Comparison of ENCODE assay signal across 17 cellular contexts in the genomic region with DNA sequence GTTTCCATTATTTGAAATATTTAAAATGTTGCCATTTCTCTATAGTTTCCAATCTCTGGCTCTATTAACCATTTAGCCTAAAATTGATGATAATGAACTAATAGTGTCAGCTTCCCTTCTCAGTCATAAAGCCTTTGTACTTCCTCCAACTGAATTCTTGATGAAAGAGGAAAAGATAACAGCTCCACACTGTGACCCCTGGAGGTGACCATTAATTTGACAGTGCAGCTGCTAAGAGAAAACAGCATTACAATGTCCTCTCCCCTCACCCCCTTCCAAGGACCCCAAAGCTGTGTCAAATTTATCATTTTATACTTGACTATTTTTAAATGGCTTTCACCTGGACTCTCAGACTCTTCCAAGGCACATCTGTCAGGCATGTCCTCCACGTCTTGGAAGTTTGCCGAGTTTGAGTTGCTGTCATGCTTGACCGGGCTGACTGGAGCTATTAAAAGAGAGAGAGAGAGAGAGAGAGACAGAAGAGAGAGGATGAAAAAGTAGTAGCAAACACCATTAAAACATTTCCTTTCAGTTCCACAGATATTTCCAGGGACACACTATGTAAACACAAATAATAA.
DNase-seq lines count a peak whose midpoint lies in the region; ATAC-seq and TF ChIP-seq lines count a peak whose summit lies in the region.
"Had no signal": no experiment of that assay in that cellular context is flagged by ENCODE, and none has a peak within 500 bp of the region (broad histone marks: within the 10 kb centered on the region; RNA-seq: fewer than 3 reads in every experiment).

No MANE protein-coding gene starts in this region.

- H3K23ac ChIP-seq in neuronal stem cell (ENCODE audit: low read depth, low read length, poor library complexity): no peak overlapping the region

- no peak overlapping the region for H4K8ac ChIP-seq in neuronal stem cell (ENCODE audit: low read depth, low read length)

- H2BK5ac ChIP-seq in neuronal stem cell (ENCODE audit: low read length): no peak overlapping the region

- TF ChIP-seq CTCF in GM23338 (conservative IDR thresholded peaks at IDR 0.05; ENCODE audit: low read depth in 2 of 2) (no peak), epithelial cell of proximal tubule (conservative IDR thresholded peaks at IDR 0.05; ENCODE audit: low read depth, low read length) (no peak)

- no peaks in the 10 kb centered on the region for H3K36me3 Mint-ChIP-seq in GM23338 (ENCODE audit: low read depth)
- H3K36me3 Mint-ChIP-seq: stimulated activated naive B cell treated with anti-CD40 and anti-IgM and Interleukin-4, amounts not matched to agents 10 μg/mL and 1 μg/mL and 100 μg/mL, for 72 hours; T-cell had no signal

- no peaks in the 10 kb centered on the region for H3K27me3 ChIP-seq in GM23338 (ENCODE audit: insufficient read depth)
- H3K27me3 ChIP-seq in neuronal stem cell (ENCODE audit: control insufficient read depth in 3 of 3, insufficient read depth in 3 of 3, low read depth in 1 of 3, low read length in 3 of 3): no peaks in the 10 kb centered on the region

- ATAC-seq in GM23338: peak; percentile 36; the same call in 2 of the 3 replicates
- ATAC-seq: activated T-cell treated with anti-CD3 and anti-CD28 coated beads, Interleukin-2, amount 50 U/mL, for 72 hours; stimulated activated naive B cell treated with anti-CD40 and anti-IgM and Interleukin-4, amounts not matched to agents 10 μg/mL and 1 μg/mL and 100 μg/mL, for 72 hours; T-cell had no signal

- no peak overlapping the region for H2BK120ac ChIP-seq in neuronal stem cell (ENCODE audit: low read depth, low read length)

- no peak overlapping the region for H3K4me3 ChIP-seq in GM23338
- H3K4me3 ChIP-seq in epithelial cell of proximal tubule (ENCODE audit: low read depth, low read length): no peak overlapping the region
- no peak overlapping the region for H3K4me3 ChIP-seq in neuronal stem cell (ENCODE audit: low read length in 2 of 2)

- no peaks in the 10 kb centered on the region for H3F3A ChIP-seq in GM23338 (replicated peaks; ENCODE audit: low read depth)

- H3K4me1 Mint-ChIP-seq in GM23338: no peaks in the 10 kb centered on the region
- H3K4me1 Mint-ChIP-seq: B cell; stimulated activated naive B cell treated with anti-CD40 and anti-IgM and Interleukin-4, amounts not matched to agents 10 μg/mL and 1 μg/mL and 100 μg/mL, for 72 hours; T-cell had no signal

- no peak overlapping the region for H3K27ac ChIP-seq in GM23338 (ENCODE audit: low read depth)
- no peak overlapping the region for H3K27ac ChIP-seq in neuronal stem cell (replicated peaks; ENCODE audit: low read length)

- H2BK15ac ChIP-seq in neuronal stem cell (ENCODE audit: low read length): no peak overlapping the region

- H3K36me3 ChIP-seq in GM23338 (ENCODE audit: insufficient read depth) (0 out of 2 replicates have a peak, but pooled peaks cover 4% of the 10 kb centered on the region), neuronal stem cell (replicated peaks in 1 of 2; ENCODE audit: control insufficient read depth in 2 of 2, insufficient read depth in 2 of 2, low read length in 2 of 2) (no peaks in the 10 kb centered on the region)

- H3K9me3 ChIP-seq in neuronal stem cell (replicated peaks in 1 of 2; ENCODE audit: control insufficient read depth in 2 of 2, insufficient read depth in 1 of 2, low read depth in 1 of 2, low read length in 2 of 2): no peaks in the 10 kb centered on the region

- H3K27me3 Mint-ChIP-seq in GM23338 (ENCODE audit: insufficient read depth, low read depth, poor library complexity): no peaks in the 10 kb centered on the region
- H3K27me3 Mint-ChIP-seq: B cell; stimulated activated naive B cell treated with anti-CD40 and anti-IgM and Interleukin-4, amounts not matched to agents 10 μg/mL and 1 μg/mL and 100 μg/mL, for 72 hours; T-cell had no signal

- no peak overlapping the region for H3K4me3 Mint-ChIP-seq in GM23338
- H3K4me3 Mint-ChIP-seq: activated T-cell treated with anti-CD3 and anti-CD28 coated beads, Interleukin-2, amount 50 U/mL, for 72 hours; B cell; stimulated activated naive B cell treated with anti-CD40 and anti-IgM and Interleukin-4, amounts not matched to agents 10 μg/mL and 1 μg/mL and 100 μg/mL, for 72 hours; T-cell had no signal

- H3K4ac ChIP-seq in neuronal stem cell (ENCODE audit: low read length): no peak overlapping the region

- no peaks in the 10 kb centered on the region for H4K20me1 ChIP-seq in GM23338 (replicated peaks; ENCODE audit: insufficient read depth)

- H3K9me2 ChIP-seq in GM23338 (ENCODE audit: insufficient read depth): no peaks in the 10 kb centered on the region

- no peaks in the 10 kb centered on the region for H3K79me1 ChIP-seq in neuronal stem cell (ENCODE audit: low read depth, low read length)

- H2BK12ac ChIP-seq in neuronal stem cell (ENCODE audit: low read length): no peak overlapping the region

- WGBS in neuronal stem cell (ENCODE audit: extremely low coverage in 2 of 2, insufficient read length in 2 of 2, insufficient replicate concordance in 1 of 2), 2 donors: no CpG with 5 or more reads among the region's 3 CpGs

- no peak overlapping the region for H3K9ac ChIP-seq in neuronal stem cell (ENCODE audit: low read depth, low read length, poor library complexity)

- no peak overlapping the region for H2AFZ ChIP-seq in GM23338
- no peak overlapping the region for H2AFZ ChIP-seq in neuronal stem cell (ENCODE audit: low read length)

- no peak overlapping the region for H2AK5ac ChIP-seq in neuronal stem cell (ENCODE audit: low read depth, low read length)

- H3K79me2 ChIP-seq in GM23338 (replicated peaks; ENCODE audit: insufficient read depth): no peaks in the 10 kb centered on the region

- H3K4me2 ChIP-seq in GM23338: no peak overlapping the region
- H3K4me2 ChIP-seq in neuronal stem cell (ENCODE audit: insufficient read depth, low read length, poor library complexity, severe bottlenecking): no peak overlapping the region

- H3K27ac Mint-ChIP-seq in GM23338: no peak overlapping the region
- H3K27ac Mint-ChIP-seq: activated T-cell treated with anti-CD3 and anti-CD28 coated beads, Interleukin-2, amount 50 U/mL, for 72 hours; B cell; stimulated activated naive B cell treated with anti-CD40 and anti-IgM and Interleukin-4, amounts not matched to agents 10 μg/mL and 1 μg/mL and 100 μg/mL, for 72 hours; T-cell had no signal

- no peak overlapping the region for H3K18ac ChIP-seq in neuronal stem cell (ENCODE audit: low read length)

- H3K4me1 ChIP-seq in GM23338 (ENCODE audit: insufficient read depth) (no peaks in the 10 kb centered on the region), neuronal stem cell (ENCODE audit: control insufficient read depth in 2 of 2, insufficient read depth in 1 of 2, low read depth in 1 of 2, low read length in 2 of 2) (peaks cover 6 to 33% of the 10 kb centered on the region in 2 donors)

- no peaks in the 10 kb centered on the region for H3K9me3 Mint-ChIP-seq in GM23338
- H3K9me3 Mint-ChIP-seq: activated T-cell treated with anti-CD3 and anti-CD28 coated beads, Interleukin-2, amount 50 U/mL, for 72 hours; stimulated activated naive B cell treated with anti-CD40 and anti-IgM and Interleukin-4, amounts not matched to agents 10 μg/mL and 1 μg/mL and 100 μg/mL, for 72 hours; T-cell had no signal

- H3K14ac ChIP-seq in neuronal stem cell (ENCODE audit: low read length): no peak overlapping the region

- no peak overlapping the region for H4K91ac ChIP-seq in neuronal stem cell (ENCODE audit: low read depth, low read length, poor library complexity)

- in situ Hi-C loops in ACHN (cut with HindIII; ENCODE audit: low pct_ligation_motif_present, low pct_unique_long_range_greater_than_20kb, low sequenced_read_pairs): no loop called here

- DNase-seq in ACHN (peak; percentile 18), GM23338 (ENCODE audit: low spot score) (no peak), NCI-H510A (lab: John Stamatoyannopoulos, UW) (peak; percentile 31), epithelial cell of proximal tubule (ENCODE audit: low read depth) (peak; percentile 52), anterior cingulate cortex (lab: John Stamatoyannopoulos, UW) (no peak), GDM1 (lab: John Stamatoyannopoulos, UW) (no peak), neuronal stem cell (ENCODE audit: low spot score) (no peak)
- no peak for DNase-seq in stimulated activated CD4-positive, alpha-beta T cell treated with anti-CD3 and anti-CD28 coated beads, Interleukin-4, amount 100 ng/mL, for 4 hours
- DNase-seq: activated CD4-positive, alpha-beta T cell treated with anti-CD3 and anti-CD28 coated beads for 48 hours; activated T-cell treated with anti-CD3 and anti-CD28 coated beads, Interleukin-2, amount 50 U/mL, for 72 hours; aorta; GF-D8; H7; stimulated activated CD4-positive, alpha-beta T cell treated with anti-CD3 and anti-CD28 coated beads, Interleukin-4, amount 100 ng/mL, for 24 hours; stimulated activated naive B cell treated with anti-CD40 and anti-IgM and Interleukin-4, amounts not matched to agents 10 μg/mL and 1 μg/mL and 100 μg/mL, for 72 hours; T-cell had no signal

TF ChIP-seq in GM23338, 12 proteins besides CTCF, POLR2A, EP300 and RAD21 (continues in another document):
- TF ChIP-seq NANOG (IDR thresholded peaks at IDR 0.05; ENCODE audit: borderline replicate concordance) (no peak), EZH2phosphoT487 (IDR thresholded peaks at IDR 0.05; ENCODE audit: unreplicated experiment) (no peak), ZNF114 (CRISPR knock-in tag; IDR thresholded peaks at IDR 0.05) (no peak)
- TF ChIP-seq, protein P1, sequence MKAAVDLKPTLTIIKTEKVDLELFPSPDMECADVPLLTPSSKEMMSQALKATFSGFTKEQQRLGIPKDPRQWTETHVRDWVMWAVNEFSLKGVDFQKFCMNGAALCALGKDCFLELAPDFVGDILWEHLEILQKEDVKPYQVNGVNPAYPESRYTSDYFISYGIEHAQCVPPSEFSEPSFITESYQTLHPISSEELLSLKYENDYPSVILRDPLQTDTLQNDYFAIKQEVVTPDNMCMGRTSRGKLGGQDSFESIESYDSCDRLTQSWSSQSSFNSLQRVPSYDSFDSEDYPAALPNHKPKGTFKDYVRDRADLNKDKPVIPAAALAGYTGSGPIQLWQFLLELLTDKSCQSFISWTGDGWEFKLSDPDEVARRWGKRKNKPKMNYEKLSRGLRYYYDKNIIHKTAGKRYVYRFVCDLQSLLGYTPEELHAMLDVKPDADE (IDR thresholded peaks at IDR 0.05): no peak

Comparison
In these comparisons a context has a peak if more than half of its experiments do, and no peak if none do; other contexts are left out.
1. DNase-seq: peak in ACHN (single experiment), NCI-H510A (single experiment) and epithelial cell of proximal tubule (single experiment); none in GM23338 (single experiment), anterior cingulate cortex (0 of 58), stimulated activated CD4-positive, alpha-beta T cell treated with anti-CD3 and anti-CD28 coated beads, Interleukin-4, amount 100 ng/mL, for 4 hours (0 of 2), GDM1 (single experiment) and neuronal stem cell (single experiment).